8 cellular contexts compared by ENCODE assay signal in genomic region chr17:60077672-60078519, GRCh38. TPM values are rescaled to one million over a fixed set of nuclear protein-coding genes. Genes with fewer than 3 reads are reported as not detected.
DNase-seq lines count a peak whose midpoint lies in the region; ATAC-seq and TF ChIP-seq lines count a peak whose summit lies in the region.

No MANE protein-coding gene starts in this region.

- peak overlapping the region; percentile 89 for H3K4me3 ChIP-seq in ACC112 (ENCODE audit: low read depth, low read length)
- H3K4me3 ChIP-seq in ectodermal cell (ENCODE audit: insufficient read depth, low read depth, low read length): peak overlapping the region; percentile 76
- peak overlapping the region; percentile 93 to 97 for H3K4me3 ChIP-seq in mucosa of rectum (ENCODE audit: low read length in 2 of 2)
- H3K4me3 ChIP-seq in testis: peak overlapping the region; percentile 67 to 81

- peaks cover 43% of the 10 kb centered on the region for H3K79me2 ChIP-seq in ACC112 (ENCODE audit: control insufficient read depth, insufficient read depth, low read length, unreplicated experiment)

- no peak for TF ChIP-seq POLR2A in testis (IDR thresholded peaks at IDR 0.05)

- H3K27ac ChIP-seq in ACC112 (ENCODE audit: low read depth, low read length) (peak overlapping the region; percentile 71), ectodermal cell (ENCODE audit: insufficient read depth, low read depth, low read length, poor library complexity, severe bottlenecking) (peak overlapping the region; percentile 50), mucosa of rectum (ENCODE audit: low read depth in 2 of 2, low read length in 2 of 2) (peak overlapping the region; percentile 79 to 88), testis (peak overlapping the region; percentile 75 to 87)

- peaks cover 36% of the 10 kb centered on the region for H3K4me1 ChIP-seq in ACC112 (ENCODE audit: control insufficient read depth, insufficient read depth, low read length, unreplicated experiment)
- H3K4me1 ChIP-seq in ectodermal cell (ENCODE audit: control insufficient read depth, insufficient read depth, low read length): no peaks in the 10 kb centered on the region
- H3K4me1 ChIP-seq in mucosa of rectum (ENCODE audit: control insufficient read depth in 2 of 2, insufficient read depth in 2 of 2, low read length in 2 of 2): peaks cover 8 to 11% of the 10 kb centered on the region in 2 donors
- peaks cover 13% of the 10 kb centered on the region for H3K4me1 ChIP-seq in testis

- WGBS in ectodermal cell, 2 experiments: 34 to 35% methylated on average over 18 of the region's 18 CpGs
- 9 to 10% methylated on average over 18 of the region's 18 CpGs for WGBS in testis, 2 donors

- POLR2A ChIA-PET in WTC11 (lab: Charles Lee): interaction anchor here (0.6 to 0.7 kb wide), 2 partner anchors 9 to 857 kb away, joined by 3 read pairs; no protein-coding TSS in a partner anchor

- H3K27me3 ChIP-seq in ACC112 (ENCODE audit: insufficient read depth, low read length): no peaks in the 10 kb centered on the region
- H3K27me3 ChIP-seq in ectodermal cell (ENCODE audit: control insufficient read depth, insufficient read depth, low read length, poor library complexity, severe bottlenecking): no peaks in the 10 kb centered on the region
- H3K27me3 ChIP-seq in mucosa of rectum (ENCODE audit: control insufficient read depth in 2 of 2, insufficient read depth in 2 of 2, low read length in 2 of 2): no peaks in the 10 kb centered on the region
- H3K27me3 ChIP-seq in testis: no peaks in the 10 kb centered on the region

- peaks cover 11% of the 10 kb centered on the region for H3K36me3 ChIP-seq in ACC112 (ENCODE audit: insufficient read depth, low read length)
- H3K36me3 ChIP-seq in ectodermal cell (ENCODE audit: control insufficient read depth, insufficient read depth, low read length): peaks cover 28% of the 10 kb centered on the region
- H3K36me3 ChIP-seq in mucosa of rectum (ENCODE audit: control insufficient read depth in 2 of 2, insufficient read depth in 2 of 2, low read length in 2 of 2): peaks cover 22 to 23% of the 10 kb centered on the region in 2 donors
- H3K36me3 ChIP-seq in testis (ENCODE audit: low read depth, missing control alignments): no peaks in the 10 kb centered on the region

- CTCF ChIA-PET in WTC11 (lab: Charles Lee): interaction anchor here (0.8 to 2.3 kb wide), 12 partner anchors 11 to 343 kb away, joined by 3 to 12 read pairs (median 4); partner anchors contain the start of gene RNFT1

- intact Hi-C loops in testis (cut with DNase I; ENCODE audit: low total_unique reads): no loop called here

- TF ChIP-seq CTCF in WTC11 (IDR thresholded peaks at IDR 0.05) (no peak), testis (IDR thresholded peaks at IDR 0.05) (no peak)

- H3K9me3 ChIP-seq in ectodermal cell (ENCODE audit: control insufficient read depth, low read length) (no peaks in the 10 kb centered on the region), mucosa of rectum (ENCODE audit: control insufficient read depth in 2 of 2, low read length in 2 of 2) (no peaks in the 10 kb centered on the region), testis (no peaks in the 10 kb centered on the region)

- peak; percentile 10 for ATAC-seq in GM19043 (IDR thresholded peaks at IDR 0.05; ENCODE audit: low read depth, unreplicated experiment)
- ATAC-seq in HG03565 (IDR thresholded peaks at IDR 0.05; ENCODE audit: unreplicated experiment): peak; percentile 22
- ATAC-seq in WTC11: peak; percentile 32

- H3K9me3 Mint-ChIP-seq in WTC11: no peaks in the 10 kb centered on the region

- peak overlapping the region; percentile 93 for H3K27ac Mint-ChIP-seq in WTC11

- peaks cover 18% of the 10 kb centered on the region for H3K36me3 Mint-ChIP-seq in WTC11

- peak overlapping the region; percentile 97 for H3K4me3 Mint-ChIP-seq in WTC11

- peaks cover 16% of the 10 kb centered on the region for H3K4me1 Mint-ChIP-seq in WTC11

- H3K27me3 Mint-ChIP-seq in WTC11 (ENCODE audit: low read depth): no peaks in the 10 kb centered on the region

- H3K9ac ChIP-seq in mucosa of rectum (ENCODE audit: low read depth in 1 of 2, low read length in 2 of 2): peak overlapping the region; percentile 54 to 64

- no peak for DNase-seq in WTC11 (ENCODE audit: low spot score)
- no peak for DNase-seq in testis
- no peak for DNase-seq in NK-92 (lab: John Stamatoyannopoulos, UW; ENCODE audit: unreplicated experiment)

- H2AFZ ChIP-seq in ACC112 (ENCODE audit: low read length, unreplicated experiment): peak overlapping the region; percentile 90

TF ChIP-seq in WTC11, 78 proteins besides CTCF, POLR2A, EP300 and RAD21:
- no peak for TF ChIP-seq GTF2I (CRISPR knock-in tag; conservative IDR thresholded peaks at IDR 0.05)
- no peak for TF ChIP-seq USF1 (CRISPR knock-in tag; IDR thresholded peaks at IDR 0.05)
- no peak for TF ChIP-seq CBFB (CRISPR knock-in tag; IDR thresholded peaks at IDR 0.05; ENCODE audit: low read depth)
- no peak for TF ChIP-seq ZSCAN18 (CRISPR knock-in tag; IDR thresholded peaks at IDR 0.05)
- no peak for TF ChIP-seq ZNF396 (CRISPR knock-in tag; IDR thresholded peaks at IDR 0.05; ENCODE audit: borderline replicate concordance)
- no peak for TF ChIP-seq ZNF138 (CRISPR knock-in tag; conservative IDR thresholded peaks at IDR 0.05)
- TF ChIP-seq, protein P1, sequence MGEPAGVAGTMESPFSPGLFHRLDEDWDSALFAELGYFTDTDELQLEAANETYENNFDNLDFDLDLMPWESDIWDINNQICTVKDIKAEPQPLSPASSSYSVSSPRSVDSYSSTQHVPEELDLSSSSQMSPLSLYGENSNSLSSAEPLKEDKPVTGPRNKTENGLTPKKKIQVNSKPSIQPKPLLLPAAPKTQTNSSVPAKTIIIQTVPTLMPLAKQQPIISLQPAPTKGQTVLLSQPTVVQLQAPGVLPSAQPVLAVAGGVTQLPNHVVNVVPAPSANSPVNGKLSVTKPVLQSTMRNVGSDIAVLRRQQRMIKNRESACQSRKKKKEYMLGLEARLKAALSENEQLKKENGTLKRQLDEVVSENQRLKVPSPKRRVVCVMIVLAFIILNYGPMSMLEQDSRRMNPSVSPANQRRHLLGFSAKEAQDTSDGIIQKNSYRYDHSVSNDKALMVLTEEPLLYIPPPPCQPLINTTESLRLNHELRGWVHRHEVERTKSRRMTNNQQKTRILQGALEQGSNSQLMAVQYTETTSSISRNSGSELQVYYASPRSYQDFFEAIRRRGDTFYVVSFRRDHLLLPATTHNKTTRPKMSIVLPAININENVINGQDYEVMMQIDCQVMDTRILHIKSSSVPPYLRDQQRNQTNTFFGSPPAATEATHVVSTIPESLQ (CRISPR knock-in tag; IDR thresholded peaks at IDR 0.05): no peak
- no peak for TF ChIP-seq ZNF121 (CRISPR knock-in tag; IDR thresholded peaks at IDR 0.05)
- TF ChIP-seq STAT6 (CRISPR knock-in tag; conservative IDR thresholded peaks at IDR 0.05; ENCODE audit: low read depth): no peak

RNA-seq across cellular contexts. Expression of gene HEATR6, which starts 0.8 kb away (rescaled TPM):
- total RNA-seq in WTC11 (2021) (20.7 to 23.1 TPM (median 21.3 TPM) in 3 replicates), testis (10 to 100 TPM; 33.7 to 53.8 TPM)
- 34.2 TPM for polyA plus RNA-seq in ectodermal cell (2013, experiment 1 of 4)
- polyA plus RNA-seq in ectodermal cell (2013, experiment 2 of 4): 38.3 TPM
- polyA plus RNA-seq in ectodermal cell (2013, experiment 3 of 4): 31.7 TPM
- 30.2 TPM for polyA plus RNA-seq in ectodermal cell (2013, experiment 4 of 4)
- polyA plus RNA-seq in testis (ENCODE audit: insufficient read depth, low read depth, low replicate concordance): 14.7 TPM
